Comparison of ENCODE assay signal across 1 cellular context in the genomic region with DNA sequence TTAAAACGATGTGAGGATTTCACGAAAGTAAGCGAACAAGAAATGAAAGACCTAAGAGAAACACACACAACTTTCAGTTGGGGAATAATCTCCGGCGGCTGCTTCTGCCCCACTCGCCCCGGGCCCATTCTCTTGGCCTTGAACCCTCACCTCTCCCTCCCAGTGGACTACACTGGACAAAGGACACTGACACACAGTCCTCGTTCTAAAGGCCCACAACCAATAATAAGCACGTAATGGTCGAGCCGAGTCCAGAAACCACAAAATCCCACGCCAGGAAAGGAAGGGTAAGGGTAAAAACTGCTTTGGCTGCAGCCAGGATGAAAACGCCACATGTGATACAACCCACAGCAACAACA.
TF ChIP-seq lines count a peak whose summit lies in the region.

No MANE protein-coding gene starts in this region.

TF ChIP-seq in K562, 482 proteins besides CTCF, POLR2A, EP300 and RAD21 (continued from another document):
- TF ChIP-seq, protein P1, sequence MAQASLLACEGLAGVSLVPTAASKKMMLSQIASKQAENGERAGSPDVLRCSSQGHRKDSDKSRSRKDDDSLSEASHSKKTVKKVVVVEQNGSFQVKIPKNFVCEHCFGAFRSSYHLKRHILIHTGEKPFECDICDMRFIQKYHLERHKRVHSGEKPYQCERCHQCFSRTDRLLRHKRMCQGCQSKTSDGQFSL (CRISPR knock-in tag; IDR thresholded peaks at IDR 0.05): no peak
- TF ChIP-seq, protein P1 (tag; IDR thresholded peaks at IDR 0.05): no peak
- TF ChIP-seq BHLHE40 (IDR thresholded peaks at IDR 0.05; ENCODE audit: low read length): no peak
- TF ChIP-seq TAF15 (IDR thresholded peaks at IDR 0.05; ENCODE audit: low read depth, low read length): no peak
- TF ChIP-seq, protein P2, sequence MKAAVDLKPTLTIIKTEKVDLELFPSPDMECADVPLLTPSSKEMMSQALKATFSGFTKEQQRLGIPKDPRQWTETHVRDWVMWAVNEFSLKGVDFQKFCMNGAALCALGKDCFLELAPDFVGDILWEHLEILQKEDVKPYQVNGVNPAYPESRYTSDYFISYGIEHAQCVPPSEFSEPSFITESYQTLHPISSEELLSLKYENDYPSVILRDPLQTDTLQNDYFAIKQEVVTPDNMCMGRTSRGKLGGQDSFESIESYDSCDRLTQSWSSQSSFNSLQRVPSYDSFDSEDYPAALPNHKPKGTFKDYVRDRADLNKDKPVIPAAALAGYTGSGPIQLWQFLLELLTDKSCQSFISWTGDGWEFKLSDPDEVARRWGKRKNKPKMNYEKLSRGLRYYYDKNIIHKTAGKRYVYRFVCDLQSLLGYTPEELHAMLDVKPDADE (conservative IDR thresholded peaks at IDR 0.05; ENCODE audit: control insufficient read depth, low read depth, low read length): no peak
- peak; percentile 6; the same call in 1 of the 2 replicates for TF ChIP-seq SMARCA4 (IDR thresholded peaks at IDR 0.05)
- no peak for TF ChIP-seq FOXK1 (CRISPR knock-in tag; IDR thresholded peaks at IDR 0.05; ENCODE audit: borderline replicate concordance)
- no peak for TF ChIP-seq ELF2 (CRISPR knock-in tag; IDR thresholded peaks at IDR 0.05)
- no peak for TF ChIP-seq NCOA6 (IDR thresholded peaks at IDR 0.05)
- TF ChIP-seq ARID2 (IDR thresholded peaks at IDR 0.05): 0 out of 2 replicates have a peak, but pooled peaks have one; percentile 20
- no peak for TF ChIP-seq ZC3H8 (IDR thresholded peaks at IDR 0.05)
- TF ChIP-seq SRSF3 (IDR thresholded peaks at IDR 0.05; ENCODE audit: insufficient read depth, low read length): 0 out of 2 replicates have a peak, but pooled peaks have one; percentile 3
- no peak for TF ChIP-seq HDAC2 (IDR thresholded peaks at IDR 0.05)
- no peak for TF ChIP-seq ZZZ3 (IDR thresholded peaks at IDR 0.05)
- TF ChIP-seq, protein P3, sequence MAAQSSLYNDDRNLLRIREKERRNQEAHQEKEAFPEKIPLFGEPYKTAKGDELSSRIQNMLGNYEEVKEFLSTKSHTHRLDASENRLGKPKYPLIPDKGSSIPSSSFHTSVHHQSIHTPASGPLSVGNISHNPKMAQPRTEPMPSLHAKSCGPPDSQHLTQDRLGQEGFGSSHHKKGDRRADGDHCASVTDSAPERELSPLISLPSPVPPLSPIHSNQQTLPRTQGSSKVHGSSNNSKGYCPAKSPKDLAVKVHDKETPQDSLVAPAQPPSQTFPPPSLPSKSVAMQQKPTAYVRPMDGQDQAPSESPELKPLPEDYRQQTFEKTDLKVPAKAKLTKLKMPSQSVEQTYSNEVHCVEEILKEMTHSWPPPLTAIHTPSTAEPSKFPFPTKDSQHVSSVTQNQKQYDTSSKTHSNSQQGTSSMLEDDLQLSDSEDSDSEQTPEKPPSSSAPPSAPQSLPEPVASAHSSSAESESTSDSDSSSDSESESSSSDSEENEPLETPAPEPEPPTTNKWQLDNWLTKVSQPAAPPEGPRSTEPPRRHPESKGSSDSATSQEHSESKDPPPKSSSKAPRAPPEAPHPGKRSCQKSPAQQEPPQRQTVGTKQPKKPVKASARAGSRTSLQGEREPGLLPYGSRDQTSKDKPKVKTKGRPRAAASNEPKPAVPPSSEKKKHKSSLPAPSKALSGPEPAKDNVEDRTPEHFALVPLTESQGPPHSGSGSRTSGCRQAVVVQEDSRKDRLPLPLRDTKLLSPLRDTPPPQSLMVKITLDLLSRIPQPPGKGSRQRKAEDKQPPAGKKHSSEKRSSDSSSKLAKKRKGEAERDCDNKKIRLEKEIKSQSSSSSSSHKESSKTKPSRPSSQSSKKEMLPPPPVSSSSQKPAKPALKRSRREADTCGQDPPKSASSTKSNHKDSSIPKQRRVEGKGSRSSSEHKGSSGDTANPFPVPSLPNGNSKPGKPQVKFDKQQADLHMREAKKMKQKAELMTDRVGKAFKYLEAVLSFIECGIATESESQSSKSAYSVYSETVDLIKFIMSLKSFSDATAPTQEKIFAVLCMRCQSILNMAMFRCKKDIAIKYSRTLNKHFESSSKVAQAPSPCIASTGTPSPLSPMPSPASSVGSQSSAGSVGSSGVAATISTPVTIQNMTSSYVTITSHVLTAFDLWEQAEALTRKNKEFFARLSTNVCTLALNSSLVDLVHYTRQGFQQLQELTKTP (IDR thresholded peaks at IDR 0.05; ENCODE audit: low read depth in 1 of 2, partially characterized antibody in 2 of 2): peak in 1 of 2 experiments; percentile 19
- TF ChIP-seq, protein P4, sequence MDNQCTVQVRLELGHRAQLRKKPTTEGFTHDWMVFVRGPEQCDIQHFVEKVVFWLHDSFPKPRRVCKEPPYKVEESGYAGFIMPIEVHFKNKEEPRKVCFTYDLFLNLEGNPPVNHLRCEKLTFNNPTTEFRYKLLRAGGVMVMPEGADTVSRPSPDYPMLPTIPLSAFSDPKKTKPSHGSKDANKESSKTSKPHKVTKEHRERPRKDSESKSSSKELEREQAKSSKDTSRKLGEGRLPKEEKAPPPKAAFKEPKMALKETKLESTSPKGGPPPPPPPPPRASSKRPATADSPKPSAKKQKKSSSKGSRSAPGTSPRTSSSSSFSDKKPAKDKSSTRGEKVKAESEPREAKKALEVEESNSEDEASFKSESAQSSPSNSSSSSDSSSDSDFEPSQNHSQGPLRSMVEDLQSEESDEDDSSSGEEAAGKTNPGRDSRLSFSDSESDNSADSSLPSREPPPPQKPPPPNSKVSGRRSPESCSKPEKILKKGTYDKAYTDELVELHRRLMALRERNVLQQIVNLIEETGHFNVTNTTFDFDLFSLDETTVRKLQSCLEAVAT (IDR thresholded peaks at IDR 0.05): peak; percentile 22 to 36; a peak in 1 of 4 replicates
- no peak for TF ChIP-seq C11orf30 (IDR thresholded peaks at IDR 0.05; ENCODE audit: low read depth)
- no peak for TF ChIP-seq NEUROD1 (IDR thresholded peaks at IDR 0.05; ENCODE audit: borderline replicate concordance, low read depth, low read length, partially characterized antibody)
- no peak for TF ChIP-seq ARNT (IDR thresholded peaks at IDR 0.05)
- TF ChIP-seq, protein P5, sequence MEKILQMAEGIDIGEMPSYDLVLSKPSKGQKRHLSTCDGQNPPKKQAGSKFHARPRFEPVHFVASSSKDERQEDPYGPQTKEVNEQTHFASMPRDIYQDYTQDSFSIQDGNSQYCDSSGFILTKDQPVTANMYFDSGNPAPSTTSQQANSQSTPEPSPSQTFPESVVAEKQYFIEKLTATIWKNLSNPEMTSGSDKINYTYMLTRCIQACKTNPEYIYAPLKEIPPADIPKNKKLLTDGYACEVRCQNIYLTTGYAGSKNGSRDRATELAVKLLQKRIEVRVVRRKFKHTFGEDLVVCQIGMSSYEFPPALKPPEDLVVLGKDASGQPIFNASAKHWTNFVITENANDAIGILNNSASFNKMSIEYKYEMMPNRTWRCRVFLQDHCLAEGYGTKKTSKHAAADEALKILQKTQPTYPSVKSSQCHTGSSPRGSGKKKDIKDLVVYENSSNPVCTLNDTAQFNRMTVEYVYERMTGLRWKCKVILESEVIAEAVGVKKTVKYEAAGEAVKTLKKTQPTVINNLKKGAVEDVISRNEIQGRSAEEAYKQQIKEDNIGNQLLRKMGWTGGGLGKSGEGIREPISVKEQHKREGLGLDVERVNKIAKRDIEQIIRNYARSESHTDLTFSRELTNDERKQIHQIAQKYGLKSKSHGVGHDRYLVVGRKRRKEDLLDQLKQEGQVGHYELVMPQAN (IDR thresholded peaks at IDR 0.05; ENCODE audit: borderline replicate concordance): peak; percentile 56; the same call in 1 of the 2 replicates
- no peak for TF ChIP-seq CSDE1 (IDR thresholded peaks at IDR 0.05)
- TF ChIP-seq BRD9 (IDR thresholded peaks at IDR 0.05; ENCODE audit: low read depth, partially characterized antibody): peak; percentile 29
TF ChIP-seq in K562: peak in this region for 8.
